ENCODE assay signal across 13 cellular contexts in the genomic region with DNA sequence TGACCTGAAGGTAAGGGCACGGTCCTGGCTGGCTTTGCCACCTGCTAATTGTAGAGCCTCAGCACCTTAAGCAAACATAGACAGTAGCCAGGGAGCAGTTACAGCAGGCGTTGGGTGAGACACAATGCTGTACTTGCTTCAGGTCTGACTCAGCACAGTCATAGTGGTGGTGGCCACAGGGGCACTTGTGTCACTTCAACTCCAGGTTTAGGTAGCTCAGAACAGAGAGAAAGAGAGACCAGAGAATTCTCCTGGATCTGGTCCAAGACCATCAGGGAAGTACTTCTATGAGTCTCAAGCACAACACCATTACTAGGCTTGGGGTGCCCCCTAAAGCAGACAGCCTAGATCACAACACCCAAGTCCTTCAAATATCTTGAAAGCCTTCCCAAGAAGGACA.
A peak's percentile ranks its signal among the peaks of the same experiment; 100 is the strongest.
DNase-seq lines count a peak whose midpoint lies in the region; ATAC-seq and TF ChIP-seq lines count a peak whose summit lies in the region.
"Had no signal": no experiment of that assay in that cellular context is flagged by ENCODE, and none has a peak within 500 bp of the region (broad histone marks: within the 10 kb centered on the region; RNA-seq: fewer than 3 reads in every experiment).

No MANE protein-coding gene starts in this region.

- H3K9me3 ChIP-seq in WERI-Rb-1 (ENCODE audit: severe bottlenecking) (no peaks in the 10 kb centered on the region), ovary (no peaks in the 10 kb centered on the region)
- H3K9me3 ChIP-seq: tibial artery had no signal

- 81 to 91% (median 82%) methylated on average over 2 of the region's 2 CpGs for WGBS in ovary, 3 donors

- no peaks in the 10 kb centered on the region for H3K4me1 ChIP-seq in ovary (ENCODE audit: insufficient read depth)
- H3K4me1 ChIP-seq: tibial artery had no signal

- intact Hi-C loops in ovary (cut with DNase I): no loop called here

- TF ChIP-seq EP300 in ovary (IDR thresholded peaks at IDR 0.05): no peak

- DNase-seq in GM12865 (ENCODE audit: low read depth) (peak; percentile 47), WERI-Rb-1 (no peak), AG20443 (ENCODE audit: low spot score) (no peak), ovary (no peak), NOMO-1 treated with dmso at 0.1 percent for 144 hours (lab: John Stamatoyannopoulos, UW; ENCODE audit: unreplicated experiment) (no peak), retina (no peak)
- DNase-seq: activated CD8-positive, alpha-beta memory T cell treated with anti-CD3 and anti-CD28 coated beads, Interleukin-2, amount 10 ng/mL, durations not matched to agents 7 days and 5 days; CD4-positive, CD25-positive, alpha-beta regulatory T cell; NCI-H146; SW 1271; tibial artery had no signal

- no peaks in the 10 kb centered on the region for H3K27me3 ChIP-seq in WERI-Rb-1 (ENCODE audit: insufficient read depth, low read depth, severe bottlenecking)
- no peaks in the 10 kb centered on the region for H3K27me3 ChIP-seq in ovary
- H3K27me3 ChIP-seq: tibial artery had no signal

- TF ChIP-seq POLR2A in ovary (IDR thresholded peaks at IDR 0.05): no peak

- ATAC-seq in GM19468 (IDR thresholded peaks at IDR 0.05; ENCODE audit: extremely low read depth, unreplicated experiment) (peak; percentile 40), HG03175 (IDR thresholded peaks at IDR 0.05; ENCODE audit: unreplicated experiment) (peak; percentile 87)
- ATAC-seq: activated CD8-positive, alpha-beta memory T cell treated with anti-CD3 and anti-CD28 coated beads, Interleukin-2, amount 10 ng/mL, durations not matched to agents 7 days and 5 days had no signal

- H3K27ac ChIP-seq in WERI-Rb-1 (no peak overlapping the region), ovary (no peak overlapping the region)
- H3K27ac ChIP-seq: tibial artery had no signal

- H3K36me3 ChIP-seq in WERI-Rb-1: no peaks in the 10 kb centered on the region
- no peaks in the 10 kb centered on the region for H3K36me3 ChIP-seq in ovary
- H3K36me3 ChIP-seq: tibial artery had no signal

- H3K4me3 ChIP-seq in GM12865 (ENCODE audit: low read depth, low read length): no peak overlapping the region
- H3K4me3 ChIP-seq in WERI-Rb-1 (ENCODE audit: low read depth, low read length): no peak overlapping the region
- no peak overlapping the region for H3K4me3 ChIP-seq in ovary
- H3K4me3 ChIP-seq: tibial artery had no signal

- TF ChIP-seq CTCF in GM12865 (IDR thresholded peaks at IDR 0.05; ENCODE audit: insufficient read depth, low read depth, low read length, missing control alignments) (no peak), WERI-Rb-1 (IDR thresholded peaks at IDR 0.05; ENCODE audit: low read depth, low read length) (peak; percentile 17; the same call in 1 of the 2 replicates), ovary (IDR thresholded peaks at IDR 0.05) (no peak)
